ENCODE assay signal across 15 cellular contexts in the genomic region with DNA sequence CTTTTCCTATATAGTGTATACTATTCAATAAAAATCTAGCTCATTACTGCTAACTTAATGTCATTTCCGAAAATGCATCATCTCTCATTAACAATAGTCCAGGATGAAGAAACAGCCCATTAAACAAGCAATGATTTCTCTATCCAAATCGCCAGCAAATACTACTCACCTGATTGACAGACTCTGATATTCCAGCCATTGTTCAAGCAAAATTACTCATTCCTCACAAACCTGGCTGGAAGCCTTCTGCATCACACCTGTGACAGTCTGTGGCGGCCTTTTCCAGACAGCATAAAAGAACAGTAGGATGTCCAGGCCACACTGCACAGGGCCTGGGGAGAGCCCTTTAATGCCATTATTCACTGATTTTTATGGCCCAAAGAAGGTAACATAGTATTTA.
A peak's percentile ranks its signal among the peaks of the same experiment; 100 is the strongest.
DNase-seq lines count a peak whose midpoint lies in the region; ATAC-seq, FAIRE-seq and TF ChIP-seq lines count a peak whose summit lies in the region.
"Had no signal": no experiment of that assay in that cellular context is flagged by ENCODE, and none has a peak within 500 bp of the region (broad histone marks: within the 10 kb centered on the region; RNA-seq: fewer than 3 reads in every experiment).

No MANE protein-coding gene starts in this region.

- peak overlapping the region in 10 of 11 experiments; percentile 9 to 85 (median 66); a peak in 19 of 22 replicates for H3K27ac ChIP-seq in BLaER1 treated with 17β-estradiol and CSF1 and Interleukin-3, amounts not matched to agents 10 nM and 100 nM
- H3K27ac ChIP-seq in RWPE2 (ENCODE audit: poor library complexity, severe bottlenecking) = no peak overlapping the region
- H3K27ac ChIP-seq in effector memory CD4-positive, alpha-beta T cell (ENCODE audit: insufficient read depth, low read length, poor library complexity, severe bottlenecking) = peak overlapping the region; percentile 50
- H3K27ac ChIP-seq: PC-9 had no signal

- peaks cover 46 to 69% (median 55%) of the 10 kb centered on the region in 10 experiments for H3K4me1 ChIP-seq in BLaER1 treated with 17β-estradiol and CSF1 and Interleukin-3, amounts not matched to agents 10 nM and 100 nM
- no peaks in the 10 kb centered on the region for H3K4me1 ChIP-seq in RWPE2 (ENCODE audit: insufficient read depth, poor library complexity, severe bottlenecking)
- peaks cover 14% of the 10 kb centered on the region for H3K4me1 ChIP-seq in effector memory CD4-positive, alpha-beta T cell (ENCODE audit: control insufficient read depth, insufficient read depth, low read length, poor library complexity, severe bottlenecking)

- H3K9me3 ChIP-seq in BLaER1 treated with 17β-estradiol and CSF1 and Interleukin-3, amounts not matched to agents 10 nM and 100 nM (replicated peaks in 1 of 11) = peaks cover 0 to 11% (median under 1%) of the 10 kb centered on the region in 11 experiments; a peak in 8 of 22 replicates
- no peaks in the 10 kb centered on the region for H3K9me3 ChIP-seq in RWPE2 (ENCODE audit: severe bottlenecking)
- H3K9me3 ChIP-seq in effector memory CD4-positive, alpha-beta T cell (ENCODE audit: control insufficient read depth, low read length) = no peaks in the 10 kb centered on the region
- H3K9me3 ChIP-seq: SK-N-SH had no signal

- H3K36me3 ChIP-seq in BLaER1 treated with 17β-estradiol and CSF1 and Interleukin-3, amounts not matched to agents 10 nM and 100 nM = peaks cover 0 to 39% (median 14%) of the 10 kb centered on the region in 11 experiments; a peak in 12 of 22 replicates
- H3K36me3 ChIP-seq in RWPE2 (ENCODE audit: low read depth) = no peaks in the 10 kb centered on the region
- H3K36me3 ChIP-seq in effector memory CD4-positive, alpha-beta T cell (ENCODE audit: control insufficient read depth, insufficient read depth, low read length) = no peaks in the 10 kb centered on the region

- H3K4me2 ChIP-seq in BLaER1 treated with 17β-estradiol and CSF1 and Interleukin-3, amounts not matched to agents 10 nM and 100 nM = peak overlapping the region; percentile 55 to 92 (median 75)
- H3K4me2 ChIP-seq: PC-9, SK-N-SH had no signal

- H4K20me1 ChIP-seq in BLaER1 treated with 17β-estradiol and CSF1 and Interleukin-3, amounts not matched to agents 10 nM and 100 nM = no peaks in the 10 kb centered on the region

- peak overlapping the region in 7 of 11 experiments; percentile 2 to 61 (median 37); a peak in 9 of 22 replicates for H3K9ac ChIP-seq in BLaER1 treated with 17β-estradiol and CSF1 and Interleukin-3, amounts not matched to agents 10 nM and 100 nM
- H3K9ac ChIP-seq: SK-N-SH had no signal

- no peak for FAIRE-seq in RCC 7860 (lab: Jason Lieb, UNC)
- FAIRE-seq: endothelial cell of umbilical vein had no signal

- no peaks in the 10 kb centered on the region for H3K27me3 ChIP-seq in BLaER1 treated with 17β-estradiol and CSF1 and Interleukin-3, amounts not matched to agents 10 nM and 100 nM
- H3K27me3 ChIP-seq in RWPE2 (ENCODE audit: insufficient read depth, poor library complexity, severe bottlenecking) = no peaks in the 10 kb centered on the region
- no peaks in the 10 kb centered on the region for H3K27me3 ChIP-seq in effector memory CD4-positive, alpha-beta T cell (replicated peaks; ENCODE audit: control insufficient read depth, insufficient read depth, low read length, poor library complexity, severe bottlenecking)

- ATAC-seq in RWPE2 (ENCODE audit: low read depth) = 0 out of 3 replicates have a peak, but pooled peaks have one; percentile 40
- ATAC-seq in GM21619 (IDR thresholded peaks at IDR 0.05; ENCODE audit: unreplicated experiment) = no peak

- peak; percentile 69 for DNase-seq in COR-L47 (lab: John Stamatoyannopoulos, UW)
- no peak for DNase-seq in RWPE2 (ENCODE audit: low spot score)
- DNase-seq in effector memory CD4-positive, alpha-beta T cell = no peak
- DNase-seq in LoVo (ENCODE audit: low spot score) = no peak
- DNase-seq in RCC 7860 (ENCODE audit: low spot score) = no peak
- DNase-seq: DMS79, NCI-H1436 treated with DMSO at 0.1 percent for 48 hours, NCI-H510A treated with DMSO at 0.1 percent for 48 hours, PC-9, retina, SK-N-SH had no signal

- peak overlapping the region in 3 of 10 experiments; percentile 2 to 32 (median 8); a peak in 5 of 20 replicates for H3K4me3 ChIP-seq in BLaER1 treated with 17β-estradiol and CSF1 and Interleukin-3, amounts not matched to agents 10 nM and 100 nM
- no peak overlapping the region for H3K4me3 ChIP-seq in RWPE2 (ENCODE audit: severe bottlenecking)
- no peak overlapping the region for H3K4me3 ChIP-seq in effector memory CD4-positive, alpha-beta T cell (ENCODE audit: insufficient read depth, low read depth, low read length, poor library complexity, severe bottlenecking)
- H3K4me3 ChIP-seq: lung, PC-9 had no signal

- TF ChIP-seq CTCF in RWPE2 (IDR thresholded peaks at IDR 0.05; ENCODE audit: poor library complexity, severe bottlenecking) = no peak
